ENCODE assay signal across 17 cellular contexts in the genomic region with DNA sequence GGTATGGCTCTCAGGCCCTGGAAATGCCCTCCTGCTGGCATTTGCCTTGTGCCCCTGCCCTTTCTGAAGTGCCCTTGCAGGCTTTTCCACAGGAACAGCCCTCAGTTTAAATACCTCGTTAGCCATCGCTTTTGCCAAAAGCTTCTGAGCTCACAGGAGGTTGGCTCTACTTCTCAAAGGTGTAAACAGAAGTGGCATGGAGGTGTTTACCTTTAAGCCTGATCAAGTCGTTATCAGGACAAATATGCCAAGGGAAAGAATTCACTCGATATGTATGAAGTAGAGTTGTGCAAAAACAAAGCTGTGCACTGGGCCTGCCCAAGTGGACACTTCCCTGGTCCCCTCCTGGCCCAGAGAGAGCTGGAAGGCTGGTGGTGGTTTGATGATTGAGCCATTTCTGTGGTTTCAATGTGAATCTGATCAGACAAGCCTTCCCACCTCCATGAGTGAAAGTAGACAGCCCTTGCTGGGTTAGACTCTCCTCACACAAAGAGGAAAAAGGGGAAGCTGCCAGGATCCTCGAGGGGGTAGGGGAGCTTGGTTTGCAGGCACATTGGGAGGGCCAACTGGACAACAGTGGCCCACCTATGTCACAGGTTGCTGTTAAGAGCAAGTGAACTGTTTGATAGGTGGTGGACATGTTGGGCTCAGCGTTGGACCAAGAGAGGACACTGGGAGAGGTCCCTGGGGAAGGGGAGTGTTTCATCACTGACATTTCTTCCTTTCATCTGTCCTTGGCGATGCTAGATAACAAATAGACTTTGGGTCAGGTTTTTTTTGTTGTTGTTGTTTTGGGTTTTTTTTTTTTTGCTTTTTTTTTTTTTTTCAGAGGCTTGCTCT.
"Had no signal": no experiment of that assay in that cellular context is flagged by ENCODE, and none has a peak within 500 bp of the region (broad histone marks: within the 10 kb centered on the region; RNA-seq: fewer than 3 reads in every experiment).

No MANE protein-coding gene starts in this region.

- DNase-seq: activated CD4-positive, alpha-beta T cell treated with anti-CD3 and anti-CD28 coated beads for 48 hours; activated naive CD4-positive, alpha-beta T cell; activated naive CD8-positive, alpha-beta T cell treated with anti-CD3 and anti-CD28 coated beads, Interleukin-2, amount 50 U/mL, for 24 hours; dermis blood vessel endothelial cell; effector memory CD8-positive, alpha-beta T cell; gastrocnemius medialis; heart left ventricle; left cardiac atrium; naive thymus-derived CD8-positive, alpha-beta T cell; posterior cingulate gyrus; stimulated activated CD4-positive, alpha-beta T cell treated with anti-CD3 and anti-CD28 coated beads, Interleukin-4, amount 100 ng/mL, for 24 hours; stimulated activated naive CD4-positive, alpha-beta T cell treated with Interleukin-2 at 50 U/mL for 16 hours had no signal

- H3K9me3 ChIP-seq: ascending aorta, gastrocnemius medialis, heart left ventricle, neutrophil, right atrium auricular region had no signal

- H3K4me3 ChIP-seq: ascending aorta, gastrocnemius medialis, heart left ventricle, right atrium auricular region, skin epidermis had no signal

- ATAC-seq: activated naive CD8-positive, alpha-beta T cell treated with anti-CD3 and anti-CD28 coated beads, Interleukin-2, amount 50 U/mL, for 24 hours; effector memory CD8-positive, alpha-beta T cell; gastrocnemius medialis; heart left ventricle; left cardiac atrium; naive thymus-derived CD8-positive, alpha-beta T cell; WTC11 had no signal

- H3K27ac ChIP-seq: ascending aorta, gastrocnemius medialis, heart left ventricle, neutrophil, right atrium auricular region, skin epidermis had no signal

- H3K27me3 ChIP-seq: ascending aorta, gastrocnemius medialis, heart left ventricle, neutrophil, right atrium auricular region had no signal

- H3K4me1 ChIP-seq: ascending aorta, gastrocnemius medialis, heart left ventricle, right atrium auricular region had no signal

- H3K36me3 ChIP-seq: ascending aorta, gastrocnemius medialis, heart left ventricle, neutrophil, right atrium auricular region had no signal
